In genomic region chr1:186564558-186564957, GRCh38 we compare ENCODE assay signal across 17 cellular contexts.
DNase-seq lines count a peak whose midpoint lies in the region; ATAC-seq and TF ChIP-seq lines count a peak whose summit lies in the region.
"Had no signal": no experiment of that assay in that cellular context is flagged by ENCODE, and none has a peak within 500 bp of the region (broad histone marks: within the 10 kb centered on the region; RNA-seq: fewer than 3 reads in every experiment).

No MANE protein-coding gene starts in this region.

- H3K23ac ChIP-seq in IMR-90 (ENCODE audit: low read depth, low read length) = no peak overlapping the region

- no peak overlapping the region for H4K5ac ChIP-seq in IMR-90 (ENCODE audit: low read depth, low read length)

- H3K4me3 ChIP-seq in AG10803 (ENCODE audit: low read length) (no peak overlapping the region), IMR-90 (ENCODE audit: insufficient read depth, low read depth, low read length) (no peak overlapping the region), astrocyte of the spinal cord (ENCODE audit: low read depth, low read length) (no peak overlapping the region), PC-3 (ENCODE audit: low read length) (no peak overlapping the region), brain microvascular endothelial cell (ENCODE audit: low read depth, low read length) (no peak overlapping the region)
- H3K4me3 ChIP-seq in naive thymus-derived CD4-positive, alpha-beta T cell (ENCODE audit: low read length) = no peak overlapping the region
- H3K4me3 ChIP-seq: K562, Peyer's patch had no signal

- no peak for TF ChIP-seq POLR2A in IMR-90 (IDR thresholded peaks at IDR 0.05; ENCODE audit: low read depth, low read length)

- no peak overlapping the region for H3K9ac ChIP-seq in IMR-90 (ENCODE audit: low read depth, low read length)
- H3K9ac ChIP-seq in PC-3 (ENCODE audit: low read length) = no peak overlapping the region

- H3K79me1 ChIP-seq in IMR-90 (ENCODE audit: low read depth in 1 of 2, low read length in 2 of 2) = no peaks in the 10 kb centered on the region

- H2AK5ac ChIP-seq in IMR-90 (ENCODE audit: low read depth, low read length) = no peak overlapping the region

- H3K9me3 ChIP-seq in IMR-90 (ENCODE audit: control insufficient read depth, insufficient read depth, low read length) = no peaks in the 10 kb centered on the region
- no peaks in the 10 kb centered on the region for H3K9me3 ChIP-seq in naive thymus-derived CD4-positive, alpha-beta T cell (ENCODE audit: control insufficient read depth in 2 of 3, low read length in 3 of 3)
- no peaks in the 10 kb centered on the region for H3K9me3 ChIP-seq in PC-3 (ENCODE audit: low read length)
- H3K9me3 ChIP-seq: Peyer's patch had no signal

- H3K4ac ChIP-seq in IMR-90 (ENCODE audit: low read depth, low read length) = no peak overlapping the region

- H3K4me1 Mint-ChIP-seq in naive thymus-derived CD4-positive, alpha-beta T cell = peaks cover 0 to 3% (median 0%) of the 10 kb centered on the region in 7 donors
- H3K4me1 Mint-ChIP-seq: CD14-positive monocyte had no signal

- BruUV-seq in IMR-90 (replicated peaks; lab: Mats Ljungman, UMichigan) (no TSS peak), PC-3 (replicated peaks; lab: Mats Ljungman, UMichigan) (no TSS peak)

- H3K9me3 Mint-ChIP-seq in naive thymus-derived CD4-positive, alpha-beta T cell = no peaks in the 10 kb centered on the region
- H3K9me3 Mint-ChIP-seq: CD14-positive monocyte had no signal

- dilution Hi-C loops in IMR-90 (cut with HindIII; ENCODE audit: low sequenced_read_pairs, unreplicated experiment) = no loop called here

- H3K4me1 ChIP-seq in IMR-90 (ENCODE audit: control insufficient read depth, insufficient read depth, low read length) = no peaks in the 10 kb centered on the region; the same call in 1 of the 2 replicates
- H3K4me1 ChIP-seq in foreskin keratinocyte = peaks cover 23% of the 10 kb centered on the region
- no peaks in the 10 kb centered on the region for H3K4me1 ChIP-seq in naive thymus-derived CD4-positive, alpha-beta T cell (ENCODE audit: control insufficient read depth in 2 of 2, insufficient read depth in 2 of 2, low read length in 2 of 2)
- H3K4me1 ChIP-seq in PC-3 (ENCODE audit: insufficient read depth, low read length) = peaks cover 30% of the 10 kb centered on the region
- H3K4me1 ChIP-seq: Peyer's patch had no signal

- H3K27me3 ChIP-seq in IMR-90 (ENCODE audit: control insufficient read depth, insufficient read depth, low read length) (no peaks in the 10 kb centered on the region), foreskin keratinocyte (no peaks in the 10 kb centered on the region), PC-3 (ENCODE audit: low read length) (no peaks in the 10 kb centered on the region), brain microvascular endothelial cell (replicated peaks) (no peaks in the 10 kb centered on the region)
- H3K27me3 ChIP-seq in naive thymus-derived CD4-positive, alpha-beta T cell (ENCODE audit: control insufficient read depth in 2 of 2, insufficient read depth in 2 of 2, low read length in 2 of 2) = no peaks in the 10 kb centered on the region
- H3K27me3 ChIP-seq: Peyer's patch had no signal

- H2AFZ ChIP-seq in IMR-90 (replicated peaks; ENCODE audit: low read length, poor library complexity) (no peak overlapping the region), PC-3 (ENCODE audit: low read length) (no peak overlapping the region)

- H3K4me2 ChIP-seq in IMR-90 (ENCODE audit: low read depth, low read length) (no peak overlapping the region), PC-3 (ENCODE audit: low read length) (no peak overlapping the region)

- no peak overlapping the region for H2BK15ac ChIP-seq in IMR-90 (ENCODE audit: low read depth, low read length)

- no peaks in the 10 kb centered on the region for H3K79me2 ChIP-seq in PC-3 (ENCODE audit: low read length)

- POLR2A ChIA-PET in IMR-90 (lab: Charles Lee; ENCODE audit: unreplicated experiment) = no interaction called here
- POLR2A ChIA-PET in naive thymus-derived CD4-positive, alpha-beta T cell (lab: Charles Lee) = no interaction called here
- POLR2A ChIA-PET in PC-3 (lab: Charles Lee; ENCODE audit: unreplicated experiment) = no interaction called here

- H3F3A ChIP-seq in PC-3 (ENCODE audit: low read length, unreplicated experiment) = no peaks in the 10 kb centered on the region

- H4K91ac ChIP-seq in IMR-90 (ENCODE audit: insufficient read depth, low read depth, low read length) = no peak overlapping the region

- H2BK5ac ChIP-seq in IMR-90 (ENCODE audit: low read depth, low read length, poor library complexity, severe bottlenecking) = no peak overlapping the region

- H3K9me1 ChIP-seq in IMR-90 (ENCODE audit: insufficient read depth, low read length) = no peaks in the 10 kb centered on the region; the same call in 1 of the 2 replicates

- no peak overlapping the region for H3K27ac ChIP-seq in IMR-90 (ENCODE audit: insufficient read depth, low read length)
- peak overlapping the region; percentile 82 for H3K27ac ChIP-seq in foreskin keratinocyte
- H3K27ac ChIP-seq in naive thymus-derived CD4-positive, alpha-beta T cell (ENCODE audit: low read depth, low read length) = no peak overlapping the region
- no peak overlapping the region for H3K27ac ChIP-seq in PC-3 (ENCODE audit: low read length)
- no peak overlapping the region for H3K27ac ChIP-seq in brain microvascular endothelial cell
- H3K27ac ChIP-seq: HL-60, Peyer's patch had no signal

- ATAC-seq in IMR-90 (ENCODE audit: low read depth) = no peak
- no peak for ATAC-seq in foreskin keratinocyte
- no peak for ATAC-seq in naive thymus-derived CD4-positive, alpha-beta T cell
- no peak for ATAC-seq in PC-3
- ATAC-seq: K562 had no signal

- H3K9me2 ChIP-seq in PC-3 (replicated peaks; ENCODE audit: low read length) = no peaks in the 10 kb centered on the region

- no peak overlapping the region for H2BK120ac ChIP-seq in IMR-90 (ENCODE audit: low read depth, low read length)

- CTCF ChIA-PET in IMR-90 (lab: Yijun Ruan, JAX) (no interaction called here), PC-3 (lab: Charles Lee) (no interaction called here)
- CTCF ChIA-PET in naive thymus-derived CD4-positive, alpha-beta T cell (lab: Charles Lee) = no interaction called here

- H3K56ac ChIP-seq in IMR-90 (ENCODE audit: extremely low read depth, insufficient read depth, low read length) = no peak overlapping the region

- no peak overlapping the region for H3K4me3 Mint-ChIP-seq in naive thymus-derived CD4-positive, alpha-beta T cell
- H3K4me3 Mint-ChIP-seq: CD14-positive monocyte had no signal

- H4K20me1 ChIP-seq in IMR-90 (ENCODE audit: insufficient read depth, low read length) (no peaks in the 10 kb centered on the region), PC-3 (ENCODE audit: low read length) (no peaks in the 10 kb centered on the region)

- H3K27ac Mint-ChIP-seq in naive thymus-derived CD4-positive, alpha-beta T cell = no peak overlapping the region
- H3K27ac Mint-ChIP-seq: CD14-positive monocyte had no signal

- no peak for TF ChIP-seq CTCF in AG10803 (conservative IDR thresholded peaks at IDR 0.05; ENCODE audit: low read length)
- TF ChIP-seq CTCF in IMR-90 (conservative IDR thresholded peaks at IDR 0.05; ENCODE audit: low read depth, low read length) = no peak
- no peak for TF ChIP-seq CTCF in astrocyte of the spinal cord (IDR thresholded peaks at IDR 0.05; ENCODE audit: low read depth, low read length)
- no peak for TF ChIP-seq CTCF in foreskin keratinocyte (conservative IDR thresholded peaks at IDR 0.05)
- no peak for TF ChIP-seq CTCF in PC-3 (conservative IDR thresholded peaks at IDR 0.05; ENCODE audit: low read depth, low read length)
- no peak for TF ChIP-seq CTCF in brain microvascular endothelial cell (IDR thresholded peaks at IDR 0.05; ENCODE audit: low read depth, low read length, missing control alignments)

- intact Hi-C loops in IMR-90 (cut with micrococcal nuclease) (no loop called here), PC-3 (cut with micrococcal nuclease) (no loop called here)
- intact Hi-C loops in naive thymus-derived CD4-positive, alpha-beta T cell (cut with micrococcal nuclease) = no loop called here

- DNase-seq in AG10803 (ENCODE audit: low read depth) = peak; percentile 21
- DNase-seq in IMR-90 = peak; percentile 19
- DNase-seq in astrocyte of the spinal cord (ENCODE audit: low read depth, low spot score) = peak; percentile 5
- no peak for DNase-seq in foreskin keratinocyte
- no peak for DNase-seq in naive thymus-derived CD4-positive, alpha-beta T cell
- no peak for DNase-seq in PC-3
- DNase-seq in activated CD8-positive, alpha-beta memory T cell treated with anti-CD3 and anti-CD28 coated beads for 24 hours = no peak
- no peak for DNase-seq in brain microvascular endothelial cell
- DNase-seq: Caco-2, GOT3, NCI-H1048, NCI-H2107, Peyer's patch, Right ventricle myocardium superior had no signal

- no peak overlapping the region for H2AK9ac ChIP-seq in IMR-90 (replicated peaks; ENCODE audit: low read depth, low read length, poor library complexity)

- no CpG with 5 or more reads among the region's 1 CpG for WGBS in IMR-90 (ENCODE audit: extremely low coverage in 2 of 2, insufficient read length in 1 of 2), 2 experiments

- in situ Hi-C loops in IMR-90 (cut with MboI; ENCODE audit: low sequenced_read_pairs) = no loop called here
- in situ Hi-C loops in astrocyte of the spinal cord (cut with HindIII; ENCODE audit: low sequenced_read_pairs) = no loop called here
- in situ Hi-C loops in brain microvascular endothelial cell (cut with HindIII; ENCODE audit: low pct_ligation_motif_present, low sequenced_read_pairs) = no loop called here

- H3K36me3 Mint-ChIP-seq in naive thymus-derived CD4-positive, alpha-beta T cell = no peaks in the 10 kb centered on the region
- H3K36me3 Mint-ChIP-seq: CD14-positive monocyte had no signal

- H2BK20ac ChIP-seq in IMR-90 (ENCODE audit: low read depth, low read length) = no peak overlapping the region

- no peaks in the 10 kb centered on the region for H3K27me3 Mint-ChIP-seq in naive thymus-derived CD4-positive, alpha-beta T cell

- H3K14ac ChIP-seq in IMR-90 (replicated peaks; ENCODE audit: low read depth, low read length) = no peak overlapping the region

- no peak for TF ChIP-seq RAD21 in IMR-90 (IDR thresholded peaks at IDR 0.05; ENCODE audit: low read length)

- no peak overlapping the region for H4K8ac ChIP-seq in IMR-90 (ENCODE audit: low read depth in 2 of 2, low read length in 2 of 2)

- H3K18ac ChIP-seq in IMR-90 (ENCODE audit: low read depth, low read length) = no peak overlapping the region

- H3K36me3 ChIP-seq in IMR-90 (ENCODE audit: control insufficient read depth, insufficient read depth, low read length) (no peaks in the 10 kb centered on the region), PC-3 (ENCODE audit: low read depth, low read length) (no peaks in the 10 kb centered on the region), brain microvascular endothelial cell (replicated peaks) (no peaks in the 10 kb centered on the region)
- no peaks in the 10 kb centered on the region for H3K36me3 ChIP-seq in naive thymus-derived CD4-positive, alpha-beta T cell (ENCODE audit: control insufficient read depth in 2 of 3, insufficient read depth in 3 of 3, low read length in 3 of 3)
- H3K36me3 ChIP-seq: Peyer's patch had no signal

TF ChIP-seq in IMR-90, 13 proteins besides CTCF, POLR2A, EP300 and RAD21 (continues in another document):
- no peak for TF ChIP-seq RFX5 (IDR thresholded peaks at IDR 0.05; ENCODE audit: low read depth, low read length)
- TF ChIP-seq BHLHE40 (IDR thresholded peaks at IDR 0.05; ENCODE audit: low read depth, low read length) = no peak
- TF ChIP-seq MAFK (IDR thresholded peaks at IDR 0.05; ENCODE audit: low read depth, low read length) = no peak
- TF ChIP-seq CEBPB (IDR thresholded peaks at IDR 0.05; ENCODE audit: low read depth, low read length) = no peak

Comparison
In these comparisons a context has a peak if more than half of its experiments do, and no peak if none do; other contexts are left out.
1. DNase-seq: peak in AG10803 (single experiment), IMR-90 (single experiment) and astrocyte of the spinal cord (single experiment); none in foreskin keratinocyte (0 of 2), naive thymus-derived CD4-positive, alpha-beta T cell (0 of 9), PC-3 (single experiment), activated CD8-positive, alpha-beta memory T cell treated with anti-CD3 and anti-CD28 coated beads for 24 hours (single experiment) and brain microvascular endothelial cell (single experiment).